21 cellular contexts compared by ENCODE assay signal in genomic region chr6:101231606-101232235, GRCh38.
"Had no signal": no experiment of that assay in that cellular context is flagged by ENCODE, and none has a peak within 500 bp of the region (broad histone marks: within the 10 kb centered on the region; RNA-seq: fewer than 3 reads in every experiment).

No MANE protein-coding gene starts in this region.

- ATAC-seq: gastrocnemius medialis; heart right ventricle; naive thymus-derived CD8-positive, alpha-beta T cell; psoas muscle; stimulated activated naive B cell treated with anti-CD40 and anti-IgM and Interleukin-4, amounts not matched to agents 10 μg/mL and 1 μg/mL and 100 μg/mL, for 72 hours; stimulated activated naive CD8-positive, alpha-beta T cell treated with anti-CD3 and anti-CD28 coated beads, Interleukin-15, amount 100 ng/mL, for 72 hours had no signal

- H3K4me3 ChIP-seq: dorsolateral prefrontal cortex, esophagus muscularis mucosa, gastrocnemius medialis, heart right ventricle, psoas muscle, sigmoid colon, skin epidermis, testis, tibial nerve had no signal

- DNase-seq: cortex of kidney; dorsolateral prefrontal cortex; effector CD8-positive, alpha-beta T cell; gastrocnemius medialis; heart right ventricle; hypothalamus; kidney glomerular epithelial cell; naive thymus-derived CD8-positive, alpha-beta T cell; psoas muscle; retina; sigmoid colon; stimulated activated CD4-positive, alpha-beta T cell treated with anti-CD3 and anti-CD28 coated beads, Interleukin-2, amount 100 ng/mL, for 24 hours; stimulated activated CD4-positive, alpha-beta T cell treated with anti-CD3 and anti-CD28 coated beads, Interleukin-4, amount 100 ng/mL, for 4 hours; stimulated activated naive B cell treated with anti-CD40 and anti-IgM and Interleukin-4, amounts not matched to agents 10 μg/mL and 1 μg/mL and 100 μg/mL, for 72 hours; stimulated activated naive CD8-positive, alpha-beta T cell treated with anti-CD3 and anti-CD28 coated beads, Interleukin-15, amount 100 ng/mL, for 72 hours; testis had no signal

- FAIRE-seq: islet of Langerhans had no signal

- H3K9me3 ChIP-seq: esophagus muscularis mucosa, gastrocnemius medialis, neutrophil, psoas muscle, sigmoid colon, testis, tibial nerve had no signal

- H3K36me3 ChIP-seq: esophagus muscularis mucosa, gastrocnemius medialis, heart right ventricle, neutrophil, sigmoid colon, tibial nerve had no signal

- H3K27ac ChIP-seq: dorsolateral prefrontal cortex, esophagus muscularis mucosa, gastrocnemius medialis, heart right ventricle, neutrophil, psoas muscle, sigmoid colon, skin epidermis, testis, tibial nerve had no signal

- H3K27me3 ChIP-seq: dorsolateral prefrontal cortex, esophagus muscularis mucosa, gastrocnemius medialis, heart right ventricle, neutrophil, sigmoid colon, testis, tibial nerve had no signal

- H3K4me1 ChIP-seq: esophagus muscularis mucosa, gastrocnemius medialis, heart right ventricle, psoas muscle, sigmoid colon, testis, tibial nerve had no signal
